Comparison of ENCODE assay signal across 25 cellular contexts in genomic region chr10:86962981-86963310, GRCh38. TPM values are rescaled to one million over a fixed set of nuclear protein-coding genes. Genes with fewer than 3 reads are reported as not detected.
DNase-seq lines count a peak whose midpoint lies in the region; ATAC-seq and TF ChIP-seq lines count a peak whose summit lies in the region.
"Had no signal": no experiment of that assay in that cellular context is flagged by ENCODE, and none has a peak within 500 bp of the region (broad histone marks: within the 10 kb centered on the region; RNA-seq: fewer than 3 reads in every experiment).

No MANE protein-coding gene starts in this region.

- no peak for TF ChIP-seq RAD21 in IMR-90 (IDR thresholded peaks at IDR 0.05; ENCODE audit: low read length)

- TF ChIP-seq CTCF in IMR-90 (conservative IDR thresholded peaks at IDR 0.05; ENCODE audit: low read depth, low read length), result no peak
- TF ChIP-seq CTCF in adrenal gland (IDR thresholded peaks at IDR 0.05), result no peak
- no peak for TF ChIP-seq CTCF in mucosa of descending colon (IDR thresholded peaks at IDR 0.05)
- TF ChIP-seq CTCF in suprapubic skin (IDR thresholded peaks at IDR 0.05), result no peak

- H2BK20ac ChIP-seq in IMR-90 (ENCODE audit: low read depth, low read length), result no peak overlapping the region

- no peak overlapping the region for H3K4me3 ChIP-seq in IMR-90 (ENCODE audit: insufficient read depth, low read depth, low read length)
- H3K4me3 ChIP-seq in adrenal gland, result no peak overlapping the region
- H3K4me3 ChIP-seq in mucosa of descending colon, result no peak overlapping the region
- H3K4me3 ChIP-seq in suprapubic skin, result no peak overlapping the region
- H3K4me3 ChIP-seq: MG63, PC-9 had no signal

- no peak overlapping the region for H4K8ac ChIP-seq in IMR-90 (ENCODE audit: low read depth in 2 of 2, low read length in 2 of 2)

- in situ Hi-C loops in IMR-90 (cut with MboI; ENCODE audit: low sequenced_read_pairs), result no loop called here

- H3K4me2 ChIP-seq in IMR-90 (ENCODE audit: low read depth, low read length), result no peak overlapping the region
- H3K4me2 ChIP-seq: PC-9 had no signal

- H2BK120ac ChIP-seq in IMR-90 (ENCODE audit: low read depth, low read length), result no peak overlapping the region

- POLR2A ChIA-PET in IMR-90 (lab: Charles Lee; ENCODE audit: unreplicated experiment), result no interaction called here

- H3K27me3 ChIP-seq in IMR-90 (ENCODE audit: control insufficient read depth, insufficient read depth, low read length) (no peaks in the 10 kb centered on the region), adrenal gland (no peaks in the 10 kb centered on the region), suprapubic skin (no peaks in the 10 kb centered on the region)
- H3K27me3 ChIP-seq: MG63 had no signal

- H3K18ac ChIP-seq in IMR-90 (ENCODE audit: low read depth, low read length), result no peak overlapping the region

- no peak overlapping the region for H3K9ac ChIP-seq in IMR-90 (ENCODE audit: low read depth, low read length)

- peaks cover 0 to 29% of the 10 kb centered on the region in 2 experiments; a peak in 1 of 4 replicates for H3K79me1 ChIP-seq in IMR-90 (ENCODE audit: low read depth in 1 of 2, low read length in 2 of 2)

- H2BK5ac ChIP-seq in IMR-90 (ENCODE audit: low read depth, low read length, poor library complexity, severe bottlenecking), result no peak overlapping the region

- no peak overlapping the region; the same call in 1 of the 2 replicates for H3K23ac ChIP-seq in IMR-90 (ENCODE audit: low read depth, low read length)

- H3K9me3 ChIP-seq in IMR-90 (ENCODE audit: control insufficient read depth, insufficient read depth, low read length) (no peaks in the 10 kb centered on the region), adrenal gland (replicated peaks in 1 of 3) (no peaks in the 10 kb centered on the region), mucosa of descending colon (no peaks in the 10 kb centered on the region), suprapubic skin (no peaks in the 10 kb centered on the region)
- H3K9me3 ChIP-seq: Caco-2, MG63 had no signal

- H3K4ac ChIP-seq in IMR-90 (ENCODE audit: low read depth, low read length), result no peak overlapping the region

- CTCF ChIA-PET in IMR-90 (lab: Yijun Ruan, JAX), result no interaction called here

- 0 out of 2 replicates have a peak overlapping the region, but pooled peaks have one; percentile 30 for H2AK5ac ChIP-seq in IMR-90 (ENCODE audit: low read depth, low read length)

- TF ChIP-seq POLR2A in IMR-90 (IDR thresholded peaks at IDR 0.05; ENCODE audit: low read depth, low read length) (no peak), adrenal gland (IDR thresholded peaks at IDR 0.05) (no peak), suprapubic skin (IDR thresholded peaks at IDR 0.05) (no peak), GM18505 (IDR thresholded peaks at IDR 0.05; ENCODE audit: borderline replicate concordance, extremely low read depth, insufficient read depth, insufficient read length) (no peak)

- H3K9me1 ChIP-seq in IMR-90 (ENCODE audit: insufficient read depth, low read length), result peaks cover 19% of the 10 kb centered on the region

- no peak overlapping the region for H2AK9ac ChIP-seq in IMR-90 (replicated peaks; ENCODE audit: low read depth, low read length, poor library complexity)

- no CpG with 5 or more reads among the region's 7 CpGs for WGBS in IMR-90 (ENCODE audit: extremely low coverage in 2 of 2, insufficient read length in 1 of 2), 2 experiments
- 91 to 98% (median 95%) methylated on average over 7 of the region's 7 CpGs for WGBS in adrenal gland, 4 donors
- 92% methylated on average over 5 of the region's 7 CpGs for WGBS in suprapubic skin

- no peaks in the 10 kb centered on the region for H4K20me1 ChIP-seq in IMR-90 (ENCODE audit: insufficient read depth, low read length)

- dilution Hi-C loops in IMR-90 (cut with HindIII; ENCODE audit: low sequenced_read_pairs, unreplicated experiment), result no loop called here

- H3K27ac ChIP-seq in IMR-90 (ENCODE audit: insufficient read depth, low read length) (no peak overlapping the region), adrenal gland (no peak overlapping the region), suprapubic skin (no peak overlapping the region)

- H4K5ac ChIP-seq in IMR-90 (ENCODE audit: low read depth, low read length), result no peak overlapping the region

- no peak overlapping the region for H3K14ac ChIP-seq in IMR-90 (replicated peaks; ENCODE audit: low read depth, low read length)

- no peak overlapping the region for H2BK15ac ChIP-seq in IMR-90 (ENCODE audit: low read depth, low read length)

- ATAC-seq in IMR-90 (ENCODE audit: low read depth), result no peak
- ATAC-seq in mucosa of descending colon, result no peak
- ATAC-seq in GM18505 (IDR thresholded peaks at IDR 0.05; ENCODE audit: unreplicated experiment), result no peak

- DNase-seq in IMR-90 (no peak), adrenal gland (peak in 4 of 7 donors; percentile 11 to 46 (median 18)), mucosa of descending colon (peak in 2 of 3 donors; percentile 15 to 28), suprapubic skin (ENCODE audit: low spot score in 2 of 2) (peak; percentile 54 to 61)
- DNase-seq in stimulated activated naive CD4-positive, alpha-beta T cell (lab: John Stamatoyannopoulos, UW), result no peak
- DNase-seq in central memory CD4-positive, alpha-beta T cell, result no peak
- DNase-seq: C1 segment of cervical spinal cord; CD4-positive, alpha-beta memory T cell; DND-41; KBM-7; MG63; NCI-H2029; NCI-H446 treated with DMSO at 0.1 percent for 48 hours; NCI-H526; NCI-H82; NK-92 treated with Interleukin-12 subunit alpha and Interleukin-12 subunit beta, amount 100 ng/mL, for 24 hours; PC-9; SHP77 had no signal

- no peak overlapping the region for H4K91ac ChIP-seq in IMR-90 (ENCODE audit: insufficient read depth, low read depth, low read length)

- no TSS peak for BruUV-seq in IMR-90 (replicated peaks; lab: Mats Ljungman, UMichigan)

- intact Hi-C loops in IMR-90 (cut with micrococcal nuclease) (no loop called here), adrenal gland (cut with DNase I) (no loop called here), mucosa of descending colon (cut with DNase I, micrococcal nuclease) (no loop called here)

- no peak for TF ChIP-seq EP300 in suprapubic skin (IDR thresholded peaks at IDR 0.05)

- H3K4me1 ChIP-seq in IMR-90 (ENCODE audit: control insufficient read depth, insufficient read depth, low read length) (peaks cover 19% of the 10 kb centered on the region), adrenal gland (replicated peaks in 1 of 2) (peaks cover 40 to 54% of the 10 kb centered on the region in 2 donors), mucosa of descending colon (ENCODE audit: low read depth) (peaks cover 9% of the 10 kb centered on the region), suprapubic skin (peaks cover 83% of the 10 kb centered on the region)

- H2AFZ ChIP-seq in IMR-90 (replicated peaks; ENCODE audit: low read length, poor library complexity), result no peak overlapping the region
- H2AFZ ChIP-seq: PC-9 had no signal

- H3K36me3 ChIP-seq in IMR-90 (ENCODE audit: control insufficient read depth, insufficient read depth, low read length), result no peaks in the 10 kb centered on the region
- H3K36me3 ChIP-seq in adrenal gland (replicated peaks in 1 of 2), result no peaks in the 10 kb centered on the region
- H3K36me3 ChIP-seq in mucosa of descending colon (ENCODE audit: low read depth), result no peaks in the 10 kb centered on the region
- no peaks in the 10 kb centered on the region for H3K36me3 ChIP-seq in suprapubic skin

- H3K56ac ChIP-seq in IMR-90 (ENCODE audit: extremely low read depth, insufficient read depth, low read length), result no peak overlapping the region

TF ChIP-seq in IMR-90, 13 proteins besides CTCF, POLR2A, EP300 and RAD21 (continues in another document):
- TF ChIP-seq MXI1 (IDR thresholded peaks at IDR 0.05; ENCODE audit: borderline replicate concordance, low read depth, low read length), result no peak

RNA-seq across cellular contexts. Expression of gene SNCG, which starts 4.5 kb away (rescaled TPM):
- total RNA-seq in IMR-90 (2012; rRNA removed) (10.6 and 11.9 TPM in 2 replicates), adrenal gland (100 to 1,000 TPM; 177 to 599 (median 404) TPM), mucosa of descending colon (10 to 100 TPM in 1 of 3 donors, 1 to 10 TPM in 2; 2.9 to 22.1 (median 8.3) TPM), suprapubic skin (10 to 100 TPM; 20.7 to 27.1 (median 24.6) TPM)
- polyA plus RNA-seq in IMR-90 (2012; rRNA removed) (17.9 and 19.0 TPM in 2 replicates), adrenal gland (1,000 to 10,000 TPM in 1 of 3 donors, 100 to 1,000 TPM in 2; 176 to 1,434 (median 799) TPM)
- polyA plus RNA-seq in IMR-90 (2012; cell fraction: cytosol; rRNA removed), result 19.4 and 24.5 TPM in 2 replicates
- polyA plus RNA-seq in IMR-90 (2012; cell fraction: nucleus; rRNA removed; ENCODE audit: low replicate concordance), result 12.2 and 13.8 TPM in 2 replicates
- total RNA-seq: A673; CD4-positive, alpha-beta memory T cell; SK-MEL-5 had no signal
- polyA plus RNA-seq: CD4-positive, alpha-beta memory T cell had no signal

RNA-seq across cellular contexts. Expression of gene ADIRF, which starts 5.3 kb away (rescaled TPM):
- 2.3 and 2.5 TPM in 2 replicates for total RNA-seq in IMR-90 (2012; rRNA removed)
- polyA plus RNA-seq in IMR-90 (2012; rRNA removed), result 7.2 and 12.4 TPM in 2 replicates
- 4.7 and 10.7 TPM in 2 replicates for polyA plus RNA-seq in IMR-90 (2012; cell fraction: cytosol; rRNA removed)
- polyA plus RNA-seq in IMR-90 (2012; cell fraction: nucleus; rRNA removed; ENCODE audit: low replicate concordance), result 1.4 and 1.5 TPM in 2 replicates
- 10 to 100 TPM; 15.3 to 38.1 (median 22.6) TPM for total RNA-seq in adrenal gland
- polyA plus RNA-seq in adrenal gland, result 100 to 1,000 TPM in 1 of 3 donors, 10 to 100 TPM in 1, 1 to 10 TPM in 1; 6.6 to 592 (median 52.2) TPM
- total RNA-seq in mucosa of descending colon, result 100 to 1,000 TPM in 1 of 3 donors, 10 to 100 TPM in 2; 48.6 to 127 (median 90.6) TPM
- total RNA-seq in suprapubic skin, result 100 to 1,000 TPM in 2 of 4 donors, 10 to 100 TPM in 2; 79.1 to 131 (median 104) TPM
- total RNA-seq: A673; Caco-2; CD4-positive, alpha-beta memory T cell; H7; SK-MEL-5 had no signal

RNA-seq across cellular contexts. Expression of gene MMRN2, which starts 5.5 kb away (rescaled TPM):
- 0.56 and 1.8 TPM in 2 replicates for total RNA-seq in IMR-90 (2012; rRNA removed)
- polyA plus RNA-seq in IMR-90 (2012; rRNA removed), result 1.0 and 1.6 TPM in 2 replicates
- polyA plus RNA-seq in IMR-90 (2012; cell fraction: cytosol; rRNA removed), result 0.40 and 0.51 TPM in 2 replicates
- polyA plus RNA-seq in IMR-90 (2012; cell fraction: nucleus; rRNA removed; ENCODE audit: low replicate concordance), result 3.8 and 4.2 TPM in 2 replicates
- total RNA-seq in adrenal gland, result 10 to 100 TPM; 26.3 to 44.2 (median 36.6) TPM
- polyA plus RNA-seq in adrenal gland, result 10 to 100 TPM in 2 of 3 donors, 1 to 10 TPM in 1; 9.5 to 16.5 (median 13.4) TPM
- total RNA-seq in mucosa of descending colon, result 10 to 100 TPM in 1 of 3 donors, 1 to 10 TPM in 2; 5.7 to 11.5 (median 8.3) TPM
- 10 to 100 TPM; 23.1 to 77.6 (median 40.7) TPM for total RNA-seq in suprapubic skin
- total RNA-seq: A673 had no signal

RNA-seq across cellular contexts. Expression of gene FAM25A, which starts 57.1 kb away (rescaled TPM):
- not detected in 2 replicates for total RNA-seq in IMR-90 (2012; rRNA removed)
- polyA plus RNA-seq in IMR-90 (2012; rRNA removed), result not detected in 2 replicates
- polyA plus RNA-seq in IMR-90 (2012; cell fraction: cytosol; rRNA removed), result 5.6 TPM in 1 of 2 replicates, not detected in the other
- not detected in 2 replicates for polyA plus RNA-seq in IMR-90 (2012; cell fraction: nucleus; rRNA removed; ENCODE audit: low replicate concordance)
- total RNA-seq in adrenal gland, result 1 to 10 TPM in 3 of 8 donors, not detected in 5; 1.2 to 5.5 (median 2.0) TPM
- polyA plus RNA-seq in adrenal gland, result 10 to 100 TPM in 1 of 3 donors, 1 to 10 TPM in 2; 4.3 to 36.6 (median 6.3) TPM
- not detected for total RNA-seq in mucosa of descending colon
- total RNA-seq in suprapubic skin, result 100 to 1,000 TPM; 178 to 699 (median 512) TPM
- total RNA-seq: A673; Caco-2; CD4-positive, alpha-beta memory T cell; H7; HT-29; RPMI7951; SK-MEL-5 had no signal
- polyA plus RNA-seq: CD4-positive, alpha-beta memory T cell had no signal

Comparison
In these comparisons a context has a peak if more than half of its experiments do, and no peak if none do; other contexts are left out.
1. DNase-seq: peak in adrenal gland (4 of 7), mucosa of descending colon (2 of 3) and suprapubic skin (2 of 2); none in IMR-90 (single experiment), stimulated activated naive CD4-positive, alpha-beta T cell (0 of 6) and central memory CD4-positive, alpha-beta T cell (single experiment).
2. RNA of gene SNCG, which starts 4.5 kb away (total RNA-seq): 177 to 599 TPM in adrenal gland; 20.7 to 27.1 TPM in suprapubic skin, 10.6 to 11.9 TPM in IMR-90 and 2.9 to 22.1 TPM in mucosa of descending colon; every median in the first group is over 4 times any median in the second.